In genomic region chr9:110073356-110073666, GRCh38 we compare ENCODE assay signal across 1 cellular context.
TF ChIP-seq lines count a peak whose summit lies in the region.

No MANE protein-coding gene starts in this region.

TF ChIP-seq in HepG2, 621 proteins besides CTCF, POLR2A, EP300 and RAD21 (continued from another document):
- TF ChIP-seq, protein P1, sequence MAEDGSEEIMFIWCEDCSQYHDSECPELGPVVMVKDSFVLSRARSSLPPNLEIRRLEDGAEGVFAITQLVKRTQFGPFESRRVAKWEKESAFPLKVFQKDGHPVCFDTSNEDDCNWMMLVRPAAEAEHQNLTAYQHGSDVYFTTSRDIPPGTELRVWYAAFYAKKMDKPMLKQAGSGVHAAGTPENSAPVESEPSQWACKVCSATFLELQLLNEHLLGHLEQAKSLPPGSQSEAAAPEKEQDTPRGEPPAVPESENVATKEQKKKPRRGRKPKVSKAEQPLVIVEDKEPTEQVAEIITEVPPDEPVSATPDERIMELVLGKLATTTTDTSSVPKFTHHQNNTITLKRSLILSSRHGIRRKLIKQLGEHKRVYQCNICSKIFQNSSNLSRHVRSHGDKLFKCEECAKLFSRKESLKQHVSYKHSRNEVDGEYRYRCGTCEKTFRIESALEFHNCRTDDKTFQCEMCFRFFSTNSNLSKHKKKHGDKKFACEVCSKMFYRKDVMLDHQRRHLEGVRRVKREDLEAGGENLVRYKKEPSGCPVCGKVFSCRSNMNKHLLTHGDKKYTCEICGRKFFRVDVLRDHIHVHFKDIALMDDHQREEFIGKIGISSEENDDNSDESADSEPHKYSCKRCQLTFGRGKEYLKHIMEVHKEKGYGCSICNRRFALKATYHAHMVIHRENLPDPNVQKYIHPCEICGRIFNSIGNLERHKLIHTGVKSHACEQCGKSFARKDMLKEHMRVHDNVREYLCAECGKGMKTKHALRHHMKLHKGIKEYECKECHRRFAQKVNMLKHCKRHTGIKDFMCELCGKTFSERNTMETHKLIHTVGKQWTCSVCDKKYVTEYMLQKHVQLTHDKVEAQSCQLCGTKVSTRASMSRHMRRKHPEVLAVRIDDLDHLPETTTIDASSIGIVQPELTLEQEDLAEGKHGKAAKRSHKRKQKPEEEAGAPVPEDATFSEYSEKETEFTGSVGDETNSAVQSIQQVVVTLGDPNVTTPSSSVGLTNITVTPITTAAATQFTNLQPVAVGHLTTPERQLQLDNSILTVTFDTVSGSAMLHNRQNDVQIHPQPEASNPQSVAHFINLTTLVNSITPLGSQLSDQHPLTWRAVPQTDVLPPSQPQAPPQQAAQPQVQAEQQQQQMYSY (CRISPR knock-in tag; IDR thresholded peaks at IDR 0.05): no peak
- TF ChIP-seq, protein P2, sequence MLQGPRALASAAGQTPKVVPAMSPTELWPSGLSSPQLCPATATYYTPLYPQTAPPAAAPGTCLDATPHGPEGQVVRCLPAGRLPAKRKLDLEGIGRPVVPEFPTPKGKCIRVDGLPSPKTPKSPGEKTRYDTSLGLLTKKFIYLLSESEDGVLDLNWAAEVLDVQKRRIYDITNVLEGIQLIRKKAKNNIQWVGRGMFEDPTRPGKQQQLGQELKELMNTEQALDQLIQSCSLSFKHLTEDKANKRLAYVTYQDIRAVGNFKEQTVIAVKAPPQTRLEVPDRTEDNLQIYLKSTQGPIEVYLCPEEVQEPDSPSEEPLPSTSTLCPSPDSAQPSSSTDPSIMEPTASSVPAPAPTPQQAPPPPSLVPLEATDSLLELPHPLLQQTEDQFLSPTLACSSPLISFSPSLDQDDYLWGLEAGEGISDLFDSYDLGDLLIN (CRISPR knock-in tag; IDR thresholded peaks at IDR 0.05; ENCODE audit: borderline replicate concordance): no peak
- peak; percentile 31; the same call in 1 of the 2 replicates for TF ChIP-seq FOXA3 (CRISPR knock-in tag; IDR thresholded peaks at IDR 0.05)
- no peak for TF ChIP-seq ZSCAN22 (CRISPR knock-in tag; IDR thresholded peaks at IDR 0.05)
- no peak for TF ChIP-seq HNF1A (IDR thresholded peaks at IDR 0.05; ENCODE audit: low read depth)
- no peak for TF ChIP-seq HNF1A (CRISPR knock-in tag; IDR thresholded peaks at IDR 0.05; ENCODE audit: borderline replicate concordance)
- TF ChIP-seq TBX3 (IDR thresholded peaks at IDR 0.05; ENCODE audit: borderline replicate concordance): no peak
- no peak for TF ChIP-seq IKZF5 (CRISPR knock-in tag; IDR thresholded peaks at IDR 0.05)
- peak; percentile 44; the same call in 1 of the 2 replicates for TF ChIP-seq TCF7 (IDR thresholded peaks at IDR 0.05; ENCODE audit: low read depth)
- no peak for TF ChIP-seq GFI1 (CRISPR knock-in tag; IDR thresholded peaks at IDR 0.05; ENCODE audit: borderline replicate concordance)
- peak; percentile 66 for TF ChIP-seq HHEX (CRISPR knock-in tag; IDR thresholded peaks at IDR 0.05)
- TF ChIP-seq NR2F1 (CRISPR knock-in tag; IDR thresholded peaks at IDR 0.05): peak in 1 of 2 experiments; percentile 55; a peak in 1 of 4 replicates
- TF ChIP-seq NR2F6 (IDR thresholded peaks at IDR 0.05): peak; percentile 73
- 0 out of 2 replicates have a peak, but pooled peaks have one; percentile 14 for TF ChIP-seq NR2F6 (CRISPR knock-in tag; IDR thresholded peaks at IDR 0.05)
- TF ChIP-seq SOX6 (IDR thresholded peaks at IDR 0.05): no peak
- TF ChIP-seq SOX6 (CRISPR knock-in tag; IDR thresholded peaks at IDR 0.05): no peak
- TF ChIP-seq RBM39 (IDR thresholded peaks at IDR 0.05; ENCODE audit: low read depth, low read length, poor library complexity, severe bottlenecking): no peak
- TF ChIP-seq, protein P3, sequence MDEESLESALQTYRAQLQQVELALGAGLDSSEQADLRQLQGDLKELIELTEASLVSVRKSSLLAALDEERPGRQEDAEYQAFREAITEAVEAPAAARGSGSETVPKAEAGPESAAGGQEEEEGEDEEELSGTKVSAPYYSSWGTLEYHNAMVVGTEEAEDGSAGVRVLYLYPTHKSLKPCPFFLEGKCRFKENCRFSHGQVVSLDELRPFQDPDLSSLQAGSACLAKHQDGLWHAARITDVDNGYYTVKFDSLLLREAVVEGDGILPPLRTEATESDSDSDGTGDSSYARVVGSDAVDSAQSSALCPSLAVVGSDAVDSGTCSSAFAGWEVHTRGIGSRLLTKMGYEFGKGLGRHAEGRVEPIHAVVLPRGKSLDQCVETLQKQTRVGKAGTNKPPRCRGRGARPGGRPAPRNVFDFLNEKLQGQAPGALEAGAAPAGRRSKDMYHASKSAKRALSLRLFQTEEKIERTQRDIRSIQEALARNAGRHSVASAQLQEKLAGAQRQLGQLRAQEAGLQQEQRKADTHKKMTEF (CRISPR knock-in tag; IDR thresholded peaks at IDR 0.05): no peak
- no peak for TF ChIP-seq KDM2A (CRISPR knock-in tag; IDR thresholded peaks at IDR 0.05; ENCODE audit: borderline replicate concordance, low read depth)
- TF ChIP-seq ARID4A (CRISPR knock-in tag; IDR thresholded peaks at IDR 0.05; ENCODE audit: borderline replicate concordance): no peak
- TF ChIP-seq ZNF547 (CRISPR knock-in tag; IDR thresholded peaks at IDR 0.05): no peak
- no peak for TF ChIP-seq MEIS1 (CRISPR knock-in tag; IDR thresholded peaks at IDR 0.05; ENCODE audit: borderline replicate concordance)
- TF ChIP-seq, protein P4, sequence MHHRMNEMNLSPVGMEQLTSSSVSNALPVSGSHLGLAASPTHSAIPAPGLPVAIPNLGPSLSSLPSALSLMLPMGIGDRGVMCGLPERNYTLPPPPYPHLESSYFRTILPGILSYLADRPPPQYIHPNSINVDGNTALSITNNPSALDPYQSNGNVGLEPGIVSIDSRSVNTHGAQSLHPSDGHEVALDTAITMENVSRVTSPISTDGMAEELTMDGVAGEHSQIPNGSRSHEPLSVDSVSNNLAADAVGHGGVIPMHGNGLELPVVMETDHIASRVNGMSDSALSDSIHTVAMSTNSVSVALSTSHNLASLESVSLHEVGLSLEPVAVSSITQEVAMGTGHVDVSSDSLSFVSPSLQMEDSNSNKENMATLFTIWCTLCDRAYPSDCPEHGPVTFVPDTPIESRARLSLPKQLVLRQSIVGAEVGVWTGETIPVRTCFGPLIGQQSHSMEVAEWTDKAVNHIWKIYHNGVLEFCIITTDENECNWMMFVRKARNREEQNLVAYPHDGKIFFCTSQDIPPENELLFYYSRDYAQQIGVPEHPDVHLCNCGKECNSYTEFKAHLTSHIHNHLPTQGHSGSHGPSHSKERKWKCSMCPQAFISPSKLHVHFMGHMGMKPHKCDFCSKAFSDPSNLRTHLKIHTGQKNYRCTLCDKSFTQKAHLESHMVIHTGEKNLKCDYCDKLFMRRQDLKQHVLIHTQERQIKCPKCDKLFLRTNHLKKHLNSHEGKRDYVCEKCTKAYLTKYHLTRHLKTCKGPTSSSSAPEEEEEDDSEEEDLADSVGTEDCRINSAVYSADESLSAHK (CRISPR knock-in tag; IDR thresholded peaks at IDR 0.05; ENCODE audit: borderline replicate concordance): no peak
- no peak for TF ChIP-seq HNF4G (IDR thresholded peaks at IDR 0.05; ENCODE audit: borderline replicate concordance, low read depth, low read length)
- TF ChIP-seq HNF4G (CRISPR knock-in tag; IDR thresholded peaks at IDR 0.05; ENCODE audit: borderline replicate concordance, low read depth): no peak
- no peak for TF ChIP-seq ZNF850 (CRISPR knock-in tag; conservative IDR thresholded peaks at IDR 0.05)
- no peak for TF ChIP-seq ETV5 (CRISPR knock-in tag; IDR thresholded peaks at IDR 0.05; ENCODE audit: borderline replicate concordance)
- TF ChIP-seq SOX13 (IDR thresholded peaks at IDR 0.05): no peak
- TF ChIP-seq SOX13 (CRISPR knock-in tag; conservative IDR thresholded peaks at IDR 0.05 in 1 of 2, IDR thresholded peaks at IDR 0.05 in 1 of 2): peak in 1 of 2 experiments; percentile 30; a peak in 1 of 4 replicates
